ENCODE assay signal across 1 cellular context in genomic region chr10:804787-805634, GRCh38.
TF ChIP-seq lines count a peak whose summit lies in the region.

No MANE protein-coding gene starts in this region.

TF ChIP-seq in GM23338, 12 proteins besides CTCF, POLR2A, EP300 and RAD21 (continued from another document):
- TF ChIP-seq ETS1 (IDR thresholded peaks at IDR 0.05) (no peak), REST (IDR thresholded peaks at IDR 0.05; ENCODE audit: unreplicated experiment) (no peak), EZH2 (IDR thresholded peaks at IDR 0.05; ENCODE audit: low read depth, unreplicated experiment) (no peak), JUNB (IDR thresholded peaks at IDR 0.05; ENCODE audit: unreplicated experiment) (no peak)
